ENCODE assay signal across 10 cellular contexts in genomic region chr12:1504304-1505150, GRCh38.
DNase-seq lines count a peak whose midpoint lies in the region; ATAC-seq and TF ChIP-seq lines count a peak whose summit lies in the region.
"Had no signal": no experiment of that assay in that cellular context is flagged by ENCODE, and none has a peak within 500 bp of the region (broad histone marks: within the 10 kb centered on the region; RNA-seq: fewer than 3 reads in every experiment).

No MANE protein-coding gene starts in this region.

- no peaks in the 10 kb centered on the region for H3K36me3 Mint-ChIP-seq in CD4-positive, alpha-beta T cell (ENCODE audit: low read depth)
- H3K36me3 Mint-ChIP-seq in T-cell (no peaks in the 10 kb centered on the region), immature natural killer cell (no peaks in the 10 kb centered on the region)

- in situ Hi-C loops in GM13977 (cut with MboI; ENCODE audit: low pct_unique_long_range_greater_than_20kb, low sequenced_read_pairs, unreplicated experiment), result no loop called here

- no peaks in the 10 kb centered on the region for H3K9me3 ChIP-seq in CD4-positive, alpha-beta T cell (ENCODE audit: control insufficient read depth, low read length)

- no peak for DNase-seq in CD4-positive, alpha-beta T cell
- peak; percentile 53 for DNase-seq in GM13977 (ENCODE audit: low spot score)
- DNase-seq in T-cell, result peak in 1 of 34 experiments; percentile 7
- DNase-seq in mesenteric fat pad (ENCODE audit: low spot score), result peak; percentile 45
- DNase-seq in immature natural killer cell, result no peak
- DNase-seq: midbrain, NCI-H2081 treated with DMSO at 0.1 percent for 48 hours had no signal

- peak overlapping the region; percentile 76 for H3K4me3 Mint-ChIP-seq in CD4-positive, alpha-beta T cell
- H3K4me3 Mint-ChIP-seq in T-cell (peak overlapping the region; percentile 14 to 82 (median 46)), immature natural killer cell (peak overlapping the region in 1 of 5 donors; percentile 9)

- TF ChIP-seq CTCF in CD4-positive, alpha-beta T cell (IDR thresholded peaks at IDR 0.05), result no peak
- TF ChIP-seq CTCF in GM13977 (IDR thresholded peaks at IDR 0.05; ENCODE audit: extremely low read depth, insufficient read depth, missing control alignments), result no peak

- H3K27ac ChIP-seq in CD4-positive, alpha-beta T cell (ENCODE audit: low read depth, low read length), result no peak overlapping the region

- intact Hi-C loops in CD4-positive, alpha-beta T cell (cut with DNase I, micrococcal nuclease), result no loop called here

- POLR2A ChIA-PET in CD4-positive, alpha-beta T cell (lab: Charles Lee), result interaction anchor here (0.7 kb wide), 1 partner anchor 31 kb away, joined by 5 read pairs; no protein-coding TSS in a partner anchor
- POLR2A ChIA-PET in T-cell (lab: Charles Lee), result no interaction called here

- peaks cover 16% of the 10 kb centered on the region for H3K27me3 ChIP-seq in CD4-positive, alpha-beta T cell (ENCODE audit: control insufficient read depth, insufficient read depth, low read length)

- H3K9me3 Mint-ChIP-seq in CD4-positive, alpha-beta T cell, result no peaks in the 10 kb centered on the region
- H3K9me3 Mint-ChIP-seq in T-cell (no peaks in the 10 kb centered on the region), immature natural killer cell (peaks cover 0 to 2% (median 0%) of the 10 kb centered on the region in 6 donors)

- peak; percentile 41 for ATAC-seq in CD4-positive, alpha-beta T cell (ENCODE audit: poor library complexity)
- ATAC-seq in T-cell (replicated peaks in 1 of 4) (peak in 2 of 4 experiments; percentile 24 to 43), HG03045 (IDR thresholded peaks at IDR 0.05; ENCODE audit: unreplicated experiment) (no peak), HG03280 (IDR thresholded peaks at IDR 0.05; ENCODE audit: unreplicated experiment) (no peak), HG02798 (IDR thresholded peaks at IDR 0.05; ENCODE audit: poor library complexity, unreplicated experiment) (no peak)

- peaks cover 10% of the 10 kb centered on the region for H3K4me1 Mint-ChIP-seq in CD4-positive, alpha-beta T cell (ENCODE audit: low read depth)
- H3K4me1 Mint-ChIP-seq in T-cell, result peaks cover 12 to 18% (median 16%) of the 10 kb centered on the region in 3 donors
- peaks cover 4 to 11% of the 10 kb centered on the region in 2 donors for H3K4me1 Mint-ChIP-seq in immature natural killer cell

- CTCF ChIA-PET in CD4-positive, alpha-beta T cell (lab: Charles Lee), result no interaction called here
- CTCF ChIA-PET in T-cell (lab: Charles Lee), result no interaction called here

- H3K27ac Mint-ChIP-seq in CD4-positive, alpha-beta T cell, result peak overlapping the region; percentile 21
- H3K27ac Mint-ChIP-seq in T-cell (no peak overlapping the region), immature natural killer cell (no peak overlapping the region)

- H3K27me3 Mint-ChIP-seq in CD4-positive, alpha-beta T cell, result peaks cover 20% of the 10 kb centered on the region
- peaks cover 18 to 41% of the 10 kb centered on the region in 2 donors for H3K27me3 Mint-ChIP-seq in T-cell
- H3K27me3 Mint-ChIP-seq in immature natural killer cell (ENCODE audit: low read depth in 3 of 3), result peaks cover 3 to 11% (median 10%) of the 10 kb centered on the region in 3 donors

Comparison
In these comparisons a context has a peak if more than half of its experiments do, and no peak if none do; other contexts are left out.
1. DNase-seq: peak in GM13977 (single experiment) and mesenteric fat pad (single experiment); none in CD4-positive, alpha-beta T cell (0 of 10) and immature natural killer cell (0 of 3).